ENCODE assay signal across 22 cellular contexts in genomic region chr10:22720667-22721066, GRCh38.
"Had no signal": no experiment of that assay in that cellular context is flagged by ENCODE, and none has a peak within 500 bp of the region (broad histone marks: within the 10 kb centered on the region; RNA-seq: fewer than 3 reads in every experiment).

No MANE protein-coding gene starts in this region.

- H3K4me1 Mint-ChIP-seq: mesothelial cell of epicardium had no signal

- H3K36me3 Mint-ChIP-seq: mesothelial cell of epicardium; naive B cell; natural killer cell; stimulated activated effector memory CD8-positive, alpha-beta T cell treated with anti-CD3 and anti-CD28 coated beads, Interleukin-12 subunit alpha, Interleukin-12 subunit beta, amount 100 ng/mL, for 72 hours; type B pancreatic cell had no signal

- H3K9me3 Mint-ChIP-seq: mesothelial cell of epicardium; naive B cell; natural killer cell; stimulated activated effector memory CD8-positive, alpha-beta T cell treated with anti-CD3 and anti-CD28 coated beads, Interleukin-12 subunit alpha, Interleukin-12 subunit beta, amount 100 ng/mL, for 72 hours; stimulated activated naive CD8-positive, alpha-beta T cell treated with anti-CD3 and anti-CD28 coated beads, Interleukin-15, Interleukin-2, amounts not matched to agents 100 ng/mL and 50 ng/mL, for 24 hours; type B pancreatic cell had no signal

- H3K4me1 ChIP-seq: left ventricle myocardium inferior, pancreas, prostate gland, uterus had no signal

- H3K27me3 ChIP-seq: pancreas, tibial nerve, uterus had no signal

- H3K4me3 Mint-ChIP-seq: mesothelial cell of epicardium; naive B cell; natural killer cell; stimulated activated effector memory CD8-positive, alpha-beta T cell treated with anti-CD3 and anti-CD28 coated beads, Interleukin-12 subunit alpha, Interleukin-12 subunit beta, amount 100 ng/mL, for 72 hours; stimulated activated naive CD8-positive, alpha-beta T cell treated with anti-CD3 and anti-CD28 coated beads, Interleukin-15, Interleukin-2, amounts not matched to agents 100 ng/mL and 50 ng/mL, for 24 hours; type B pancreatic cell had no signal

- H3K4me3 ChIP-seq: left ventricle myocardium inferior, lung, pancreas, prostate gland, skin epidermis, tibial nerve, uterus had no signal

- H3K36me3 ChIP-seq: left ventricle myocardium inferior, pancreas, prostate gland, tibial nerve, uterus had no signal

- DNase-seq: islet precursor cell; left ventricle myocardium inferior; mesendoderm; naive B cell; natural killer cell; pancreas; posterior cingulate gyrus; retina; right cardiac atrium; stimulated activated CD4-positive, alpha-beta T cell treated with anti-CD3 and anti-CD28 coated beads, Interleukin-4, amount 100 ng/mL, for 24 hours; stimulated activated naive CD4-positive, alpha-beta T cell; substantia nigra; uterus had no signal

- H3K27me3 Mint-ChIP-seq: naive B cell; stimulated activated naive CD8-positive, alpha-beta T cell treated with anti-CD3 and anti-CD28 coated beads, Interleukin-15, Interleukin-2, amounts not matched to agents 100 ng/mL and 50 ng/mL, for 24 hours had no signal

- H3K9me3 ChIP-seq: left ventricle myocardium inferior, pancreas, prostate gland, tibial nerve, uterus had no signal

- ATAC-seq: natural killer cell; pancreas; right cardiac atrium; sciatic nerve; stimulated activated effector memory CD8-positive, alpha-beta T cell treated with anti-CD3 and anti-CD28 coated beads, Interleukin-12 subunit alpha, Interleukin-12 subunit beta, amount 100 ng/mL, for 72 hours had no signal

- H3K27ac Mint-ChIP-seq: mesothelial cell of epicardium; natural killer cell; stimulated activated effector memory CD8-positive, alpha-beta T cell treated with anti-CD3 and anti-CD28 coated beads, Interleukin-12 subunit alpha, Interleukin-12 subunit beta, amount 100 ng/mL, for 72 hours; stimulated activated naive CD8-positive, alpha-beta T cell treated with anti-CD3 and anti-CD28 coated beads, Interleukin-15, Interleukin-2, amounts not matched to agents 100 ng/mL and 50 ng/mL, for 24 hours; type B pancreatic cell had no signal
